ENCODE assay signal across 8 cellular contexts in genomic region chr6:136822379-136823127, GRCh38. TPM values are rescaled to one million over a fixed set of nuclear protein-coding genes. Genes with fewer than 3 reads are reported as not detected.
DNase-seq lines count a peak whose midpoint lies in the region; ATAC-seq, FAIRE-seq and TF ChIP-seq lines count a peak whose summit lies in the region.

Gene PEX7, plus strand, starts transcription at chr6:136822592. Its CDS starts 74 bp downstream, at chr6:136822666.

- TF ChIP-seq CTCF in WI38 (IDR thresholded peaks at IDR 0.05; ENCODE audit: low read depth, low read length) (peak; percentile 45), bronchial epithelial cell (IDR thresholded peaks at IDR 0.05; ENCODE audit: insufficient read depth, low read length, severe bottlenecking) (peak; percentile 66)

- 0 to 1% (median 1%) methylated on average over 59 to 78 of the region's 78 CpGs for WGBS in small intestine, 3 donors

- H3K9me3 ChIP-seq in small intestine (ENCODE audit: control insufficient read depth, low read depth): no peaks in the 10 kb centered on the region

- peak within 1 kb of the TSS; percentile 57 for H3K4me3 ChIP-seq in WI38 (ENCODE audit: low read depth, low read length)
- peak within 1 kb of the TSS; percentile 67 for H3K4me3 ChIP-seq in bronchial epithelial cell (ENCODE audit: low read depth, low read length)
- peak within 1 kb of the TSS; percentile 76 to 90 for H3K4me3 ChIP-seq in small intestine (ENCODE audit: low read depth in 1 of 2, low read length in 2 of 2)

- no peaks in the 10 kb centered on the region for H3K4me1 ChIP-seq in small intestine (ENCODE audit: control insufficient read depth in 2 of 2, insufficient read depth in 1 of 2, low read depth in 1 of 2, low read length in 1 of 2)

- FAIRE-seq in bronchial epithelial cell (lab: Jason Lieb, UNC) (no peak), small intestine (lab: Jason Lieb, UNC) (no peak)

- peak; percentile 91 for DNase-seq in AG08396 (ENCODE audit: low spot score)
- DNase-seq in NCI-H2171 treated with DMSO at 0.1 percent for 48 hours (lab: John Stamatoyannopoulos, UW): peak; percentile 87
- DNase-seq in bronchial epithelial cell (ENCODE audit: low read depth): peak; percentile 84
- DNase-seq in iPS-NIHi7 (ENCODE audit: extremely low spot score): peak; percentile 91
- DNase-seq in small intestine: peak; percentile 95

- H3K36me3 ChIP-seq in bronchial epithelial cell (ENCODE audit: control insufficient read depth, insufficient read depth, low read length): no peaks in the 10 kb centered on the region
- peaks cover 0 to 2% of the 10 kb centered on the region in 2 donors for H3K36me3 ChIP-seq in small intestine (ENCODE audit: control insufficient read depth in 2 of 2, insufficient read depth in 2 of 2, low read length in 2 of 2)

- ATAC-seq in GM18873 (IDR thresholded peaks at IDR 0.05; ENCODE audit: low FRiP score, unreplicated experiment) (peak; percentile 96), HG03135 (IDR thresholded peaks at IDR 0.05; ENCODE audit: unreplicated experiment) (peak; percentile 96)

- H3K27me3 ChIP-seq in bronchial epithelial cell (ENCODE audit: control insufficient read depth, insufficient read depth, low read length): no peaks in the 10 kb centered on the region
- no peaks in the 10 kb centered on the region for H3K27me3 ChIP-seq in small intestine (ENCODE audit: control insufficient read depth in 2 of 2, insufficient read depth in 2 of 2, low read length in 2 of 2)

- peak within 1 kb of the TSS; percentile 92 to 93 for H3K27ac ChIP-seq in small intestine (ENCODE audit: low read depth in 1 of 2, low read length in 1 of 2)

RNA-seq across cellular contexts. Expression of gene PEX7, which starts in this region (rescaled TPM):
- 19.3 and 20.0 TPM in 2 replicates for total RNA-seq in bronchial epithelial cell
- 1 to 10 TPM; 5.4 to 9.8 (median 6.5) TPM for polyA plus RNA-seq in small intestine

Comparison
In these comparisons a context has a peak if more than half of its experiments do, and no peak if none do; other contexts are left out.
1. Peak in every context shown above with its lines: DNase-seq, ATAC-seq, H3K4me3 ChIP-seq and H3K27ac ChIP-seq.